ENCODE assay signal across 8 cellular contexts in genomic region chr11:119356349-119357031, GRCh38. TPM values are rescaled to one million over a fixed set of nuclear protein-coding genes. Genes with fewer than 3 reads are reported as not detected.
DNase-seq lines count a peak whose midpoint lies in the region; ATAC-seq and TF ChIP-seq lines count a peak whose summit lies in the region.

No MANE protein-coding gene starts in this region.

- TF ChIP-seq POLR2A in tibial nerve (IDR thresholded peaks at IDR 0.05) = no peak

- H3K4me3 Mint-ChIP-seq in glutamatergic neuron (ENCODE audit: unreplicated experiment) = peak overlapping the region; percentile 80

- 2 to 6% methylated on average over 37 to 52 of the region's 54 CpGs for WGBS in tibial nerve, 2 donors

- H3K27ac ChIP-seq in SJSA1 (no peak overlapping the region), osteoblast (ENCODE audit: low read depth, low read length) (peak overlapping the region; percentile 47), tibial nerve (peak overlapping the region; percentile 28 to 84 (median 63))

- DNase-seq in SJSA1 (ENCODE audit: low read depth in 1 of 2, low spot score in 2 of 2) (peak; percentile 56 to 74), glutamatergic neuron (peak; percentile 83), osteoblast (ENCODE audit: insufficient read length, low spot score, missing footprints) (peak; percentile 99), tibial nerve (ENCODE audit: low spot score in 2 of 2) (peak; percentile 64 to 80), COLO829 (ENCODE audit: low spot score) (no peak)
- DNase-seq in activated naive CD4-positive, alpha-beta T cell treated with anti-CD3 and anti-CD28 coated beads, Interleukin-2, amount 50 U/mL, for 16 hours = peak; percentile 78

- H3K4me1 ChIP-seq in SJSA1 (replicated peaks) (peaks cover 3% of the 10 kb centered on the region; the same call in 1 of the 2 replicates), osteoblast (ENCODE audit: insufficient read depth, low read length) (peaks cover 14% of the 10 kb centered on the region), tibial nerve (peaks cover 0 to 31% (median 4%) of the 10 kb centered on the region in 4 donors)

- H3K27me3 ChIP-seq in SJSA1 (replicated peaks) (no peaks in the 10 kb centered on the region), osteoblast (ENCODE audit: insufficient read depth, low read length) (peaks cover 7% of the 10 kb centered on the region), tibial nerve (no peaks in the 10 kb centered on the region)

- H3K4me1 Mint-ChIP-seq in glutamatergic neuron (ENCODE audit: low read depth, unreplicated experiment) = peaks cover 13% of the 10 kb centered on the region

- peak overlapping the region; percentile 99 for H3K4me2 ChIP-seq in osteoblast (ENCODE audit: insufficient read depth, low read length)

- ATAC-seq in GM18511 (IDR thresholded peaks at IDR 0.05; ENCODE audit: unreplicated experiment) = peak; percentile 86
- peak; percentile 56 for ATAC-seq in HG03196 (IDR thresholded peaks at IDR 0.05; ENCODE audit: unreplicated experiment)

- no peaks in the 10 kb centered on the region for H3K79me2 ChIP-seq in osteoblast (ENCODE audit: insufficient read depth, low read length)

- H3K4me3 ChIP-seq in SJSA1 = peak overlapping the region; percentile 40
- H3K4me3 ChIP-seq in osteoblast (ENCODE audit: insufficient read depth, low read length) = peak overlapping the region; percentile 82
- H3K4me3 ChIP-seq in tibial nerve = peak overlapping the region; percentile 28 to 54 (median 38)

- H3K27me3 Mint-ChIP-seq in glutamatergic neuron (ENCODE audit: unreplicated experiment) = peaks cover 9% of the 10 kb centered on the region

- peak in 1 of 2 donors; percentile 66 for TF ChIP-seq EP300 in tibial nerve (IDR thresholded peaks at IDR 0.05)

- peaks cover 8% of the 10 kb centered on the region for H3K9me3 Mint-ChIP-seq in glutamatergic neuron (ENCODE audit: unreplicated experiment)

- H2AFZ ChIP-seq in osteoblast (ENCODE audit: low read length) = peak overlapping the region; percentile 96

- H3K36me3 ChIP-seq in SJSA1 = no peaks in the 10 kb centered on the region
- no peaks in the 10 kb centered on the region for H3K36me3 ChIP-seq in osteoblast (ENCODE audit: insufficient read depth, low read length)
- peaks cover 0 to 29% (median 0%) of the 10 kb centered on the region in 3 donors for H3K36me3 ChIP-seq in tibial nerve

- H4K20me1 ChIP-seq in osteoblast (ENCODE audit: insufficient read depth, low read length) = no peaks in the 10 kb centered on the region

- H3K36me3 Mint-ChIP-seq in glutamatergic neuron (ENCODE audit: unreplicated experiment) = peaks cover 5% of the 10 kb centered on the region

- H3K9me3 ChIP-seq in SJSA1 (replicated peaks) (no peaks in the 10 kb centered on the region), osteoblast (ENCODE audit: low read depth, low read length) (no peaks in the 10 kb centered on the region), tibial nerve (no peaks in the 10 kb centered on the region)

- TF ChIP-seq CTCF in glutamatergic neuron (IDR thresholded peaks at IDR 0.05; ENCODE audit: partially characterized antibody, unreplicated experiment) (peak; percentile 99), osteoblast (IDR thresholded peaks at IDR 0.05; ENCODE audit: extremely low read depth, low read depth, low read length) (peak; percentile 71), tibial nerve (IDR thresholded peaks at IDR 0.05) (peak; percentile 84 to 97 (median 89))

- no peak overlapping the region for H3K27ac Mint-ChIP-seq in glutamatergic neuron (ENCODE audit: unreplicated experiment)

RNA-seq across cellular contexts. Expression of gene MFRP, which starts 10.0 kb away (rescaled TPM):
- not detected in 2 replicates for total RNA-seq in SJSA1 (2014; rRNA removed; shearing (Covaris generic))
- total RNA-seq in glutamatergic neuron (ENCODE audit: unreplicated experiment) (not detected), osteoblast (not detected in 2 replicates), tibial nerve (under 1 TPM in 1 of 4 donors, not detected in 3; 0.44 TPM)

RNA-seq across cellular contexts. Expression of gene C1QTNF5, which starts 15.8 kb away (rescaled TPM):
- total RNA-seq in SJSA1 (2014; rRNA removed; shearing (Covaris generic)) = 0.11 TPM in 1 of 2 replicates, not detected in the other
- total RNA-seq in glutamatergic neuron (ENCODE audit: unreplicated experiment) (0.32 TPM), osteoblast (35.9 and 41.3 TPM in 2 replicates), tibial nerve (10 to 100 TPM; 12.5 to 55.2 (median 34.1) TPM)

RNA-seq across cellular contexts. Expression of gene RNF26, which starts 22.2 kb away (rescaled TPM):
- total RNA-seq in SJSA1 (2014; rRNA removed; shearing (Covaris generic)) = 2.2 and 3.4 TPM in 2 replicates
- total RNA-seq in glutamatergic neuron (ENCODE audit: unreplicated experiment) (20.6 TPM), osteoblast (4.0 and 5.0 TPM in 2 replicates), tibial nerve (10 to 100 TPM; 13.8 to 19.2 (median 15.9) TPM)

RNA-seq across cellular contexts. Expression of gene USP2, which starts 25.0 kb away (rescaled TPM):
- 0.21 TPM in 1 of 2 replicates, not detected in the other for total RNA-seq in SJSA1 (2014; rRNA removed; shearing (Covaris generic))
- 2.6 TPM for total RNA-seq in glutamatergic neuron (ENCODE audit: unreplicated experiment)
- 0.29 and 0.36 TPM in 2 replicates for total RNA-seq in osteoblast
- total RNA-seq in tibial nerve = 10 to 100 TPM in 2 of 4 donors, 1 to 10 TPM in 2; 2.1 to 18.4 (median 11.6) TPM

RNA-seq across cellular contexts. Expression of gene MCAM, which starts 39.6 kb away (rescaled TPM):
- total RNA-seq in SJSA1 (2014; rRNA removed; shearing (Covaris generic)) = 272 and 358 TPM in 2 replicates
- total RNA-seq in glutamatergic neuron (ENCODE audit: unreplicated experiment) (11.4 TPM), osteoblast (11.2 and 14.1 TPM in 2 replicates), tibial nerve (1,000 to 10,000 TPM in 1 of 4 donors, 100 to 1,000 TPM in 3; 612 to 1,198 (median 830) TPM)

Comparison
In these comparisons a context has a peak if more than half of its experiments do, and no peak if none do; other contexts are left out.
1. RNA of gene C1QTNF5, which starts 15.8 kb away (total RNA-seq): 12.5 to 55.2 TPM in tibial nerve and 35.9 to 41.3 TPM in osteoblast; 0.32 TPM in glutamatergic neuron (single experiment) and 0.11 TPM in SJSA1; every median in the first group is over 10 times any median in the second.
2. Peak in every context shown above with its lines, with median percentiles within 50 percentile points of each other: H3K4me3 ChIP-seq and CTCF ChIP-seq.